Comparison of ENCODE assay signal across 17 cellular contexts in the genomic region with DNA sequence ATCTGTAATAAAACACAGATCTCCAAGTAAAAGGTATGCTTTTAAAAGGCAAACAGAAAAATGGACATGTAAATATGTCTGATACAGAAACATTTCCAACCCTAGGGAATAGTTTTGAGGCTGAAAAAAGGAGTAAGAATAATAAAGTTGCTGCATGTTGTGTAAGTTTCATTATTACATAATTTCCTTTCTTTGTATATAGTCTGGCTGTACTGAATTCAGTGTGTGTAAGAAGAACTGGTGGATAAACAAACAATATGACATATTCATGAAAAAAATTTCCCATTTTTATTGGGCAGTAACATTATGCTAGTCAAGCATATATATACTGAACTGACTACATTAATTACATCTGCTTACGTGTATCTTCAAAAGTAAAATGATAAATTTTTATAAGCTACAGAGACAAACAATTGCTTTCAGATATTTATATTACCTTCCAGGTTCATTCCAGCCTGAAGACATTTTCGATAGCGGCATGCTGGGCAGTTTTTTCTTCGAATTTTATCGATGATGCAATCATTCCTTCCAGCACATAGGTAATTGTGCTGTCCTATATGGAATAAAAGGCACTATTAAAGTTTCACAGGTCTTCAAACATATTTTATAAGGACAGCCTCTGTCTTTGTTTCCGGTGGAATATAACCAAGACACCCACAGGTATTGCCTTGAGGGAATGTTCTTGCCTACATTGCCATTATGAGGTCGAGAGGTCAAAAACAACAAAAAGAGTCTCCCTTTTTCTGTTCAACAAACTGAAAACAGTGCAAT.
DNase-seq lines count a peak whose midpoint lies in the region; ATAC-seq and TF ChIP-seq lines count a peak whose summit lies in the region.
"Had no signal": no experiment of that assay in that cellular context is flagged by ENCODE, and none has a peak within 500 bp of the region (broad histone marks: within the 10 kb centered on the region; RNA-seq: fewer than 3 reads in every experiment).

No MANE protein-coding gene starts in this region.

- CTCF ChIA-PET in MCF 10A (lab: Yijun Ruan, JAX), result interaction anchor here (0.6 kb wide), 1 partner anchor 595 kb away, joined by 3 read pairs; no protein-coding TSS in a partner anchor

- H3K4me3 Mint-ChIP-seq in MCF 10A (ENCODE audit: unreplicated experiment), result no peak overlapping the region
- no peak overlapping the region for H3K4me3 Mint-ChIP-seq in T-helper 17 cell
- H3K4me3 Mint-ChIP-seq: activated CD8-positive, alpha-beta T cell treated with anti-CD3 and anti-CD28 coated beads, Interleukin-2, amount 10 ng/mL, durations not matched to agents 7 days and 5 days; memory B cell; T-helper 2 cell treated with Interferon-gamma antibody and Interleukin-4, amounts not matched to agents 5 μg/mL and 100 μg/mL, for 36 hours; type B pancreatic cell had no signal

- H3K27me3 Mint-ChIP-seq in MCF 10A (ENCODE audit: insufficient read depth, unreplicated experiment), result no peaks in the 10 kb centered on the region
- no peaks in the 10 kb centered on the region for H3K27me3 Mint-ChIP-seq in T-helper 17 cell
- H3K27me3 Mint-ChIP-seq: memory B cell, type B pancreatic cell had no signal

- H3K4me3 ChIP-seq in breast epithelium, result no peak overlapping the region
- H3K4me3 ChIP-seq in fibroblast of pulmonary artery (replicated peaks; ENCODE audit: low read depth, low read length), result no peak overlapping the region

- DNase-seq in MCF 10A (ENCODE audit: unreplicated experiment) (peak; percentile 67), breast epithelium (ENCODE audit: low spot score in 2 of 2) (no peak), T-helper 17 cell (no peak), fibroblast of pulmonary artery (ENCODE audit: low read depth) (peak; percentile 81), smooth muscle cell of the brain vasculature (ENCODE audit: low read depth, low spot score) (peak; percentile 37), glomerular visceral epithelial cell (ENCODE audit: extremely low spot score) (no peak)
- DNase-seq in stimulated activated CD4-positive, alpha-beta T cell treated with anti-CD3 and anti-CD28 coated beads, Interleukin-1b, Interleukin-23, amount 100 ng/mL, for 48 hours, result no peak
- DNase-seq: activated CD8-positive, alpha-beta T cell treated with anti-CD3 and anti-CD28 coated beads, Interleukin-2, amount 10 ng/mL, durations not matched to agents 7 days and 5 days; activated gamma-delta T cell treated with Interleukin-2 at 50 U/mL for 16 hours; caudate nucleus; COR-L47; NCI-H1092 treated with DMSO at 0.1 percent for 48 hours; nucleus accumbens had no signal

- POLR2A ChIA-PET in MCF 10A (lab: Yijun Ruan, JAX), result interaction anchor here (1.0 to 3.6 kb wide), 3 partner anchors 8 to 47 kb away, joined by 3 to 18 read pairs (median 4); no protein-coding TSS in a partner anchor

- peak overlapping the region; percentile 87 for H3K27ac Mint-ChIP-seq in MCF 10A (ENCODE audit: low read depth, unreplicated experiment)
- H3K27ac Mint-ChIP-seq in T-helper 17 cell, result peak overlapping the region; percentile 60
- H3K27ac Mint-ChIP-seq: activated CD8-positive, alpha-beta T cell treated with anti-CD3 and anti-CD28 coated beads, Interleukin-2, amount 10 ng/mL, durations not matched to agents 7 days and 5 days; memory B cell; T-helper 2 cell treated with Interferon-gamma antibody and Interleukin-4, amounts not matched to agents 5 μg/mL and 100 μg/mL, for 36 hours; type B pancreatic cell had no signal

- H3K9me3 Mint-ChIP-seq in MCF 10A (ENCODE audit: unreplicated experiment), result peaks cover 10% of the 10 kb centered on the region

- no peaks in the 10 kb centered on the region for H3K4me1 ChIP-seq in breast epithelium

- TF ChIP-seq CTCF in MCF 10A (IDR thresholded peaks at IDR 0.05; ENCODE audit: unreplicated experiment), result no peak
- TF ChIP-seq CTCF in breast epithelium (IDR thresholded peaks at IDR 0.05), result no peak
- no peak for TF ChIP-seq CTCF in fibroblast of pulmonary artery (IDR thresholded peaks at IDR 0.05; ENCODE audit: low read length, missing control alignments)

- no peaks in the 10 kb centered on the region for H3K9me3 ChIP-seq in breast epithelium
- H3K9me3 ChIP-seq in T-helper 17 cell (ENCODE audit: control insufficient read depth, low read length, poor library complexity, severe bottlenecking), result no peaks in the 10 kb centered on the region

- ATAC-seq in T-helper 17 cell, result no peak
- no peak for ATAC-seq in GM21723 (IDR thresholded peaks at IDR 0.05; ENCODE audit: unreplicated experiment)
- ATAC-seq: activated CD8-positive, alpha-beta T cell treated with anti-CD3 and anti-CD28 coated beads, Interleukin-2, amount 10 ng/mL, durations not matched to agents 7 days and 5 days had no signal

- BruUV-seq in MCF 10A (replicated peaks; lab: Mats Ljungman, UMichigan), result no TSS peak

- no peaks in the 10 kb centered on the region for H3K27me3 ChIP-seq in breast epithelium

- TF ChIP-seq POLR2A in breast epithelium (IDR thresholded peaks at IDR 0.05), result no peak

- H3K27ac ChIP-seq in breast epithelium, result no peak overlapping the region

- intact Hi-C loops in MCF 10A (cut with micrococcal nuclease), result loop anchor here (2.0 to 10.0 kb wide), 3 partner anchors 91 to 385 kb away; no protein-coding TSS in a partner anchor
- intact Hi-C loops in breast epithelium (cut with DNase I; ENCODE audit: low total_unique reads), result no loop called here

- H3K36me3 Mint-ChIP-seq in MCF 10A (ENCODE audit: insufficient read depth, unreplicated experiment) (peaks cover 88% of the 10 kb centered on the region), T-helper 17 cell (ENCODE audit: low read depth) (peaks cover 13% of the 10 kb centered on the region)

- H3K4me1 Mint-ChIP-seq in MCF 10A (ENCODE audit: insufficient read depth, unreplicated experiment) (peaks cover 61% of the 10 kb centered on the region), T-helper 17 cell (peaks cover 10% of the 10 kb centered on the region)

- no peaks in the 10 kb centered on the region for H3K36me3 ChIP-seq in breast epithelium

Comparison
In these comparisons a context has a peak if more than half of its experiments do, and no peak if none do; other contexts are left out.
1. DNase-seq: peak in MCF 10A (single experiment), fibroblast of pulmonary artery (single experiment) and smooth muscle cell of the brain vasculature (single experiment); none in breast epithelium (0 of 2), T-helper 17 cell (0 of 3), stimulated activated CD4-positive, alpha-beta T cell treated with anti-CD3 and anti-CD28 coated beads, Interleukin-1b, Interleukin-23, amount 100 ng/mL, for 48 hours (single experiment) and glomerular visceral epithelial cell (single experiment).